ENCODE assay signal across 8 cellular contexts in genomic region chr5:79990205-79990597, GRCh38. TPM values are rescaled to one million over a fixed set of nuclear protein-coding genes. Genes with fewer than 3 reads are reported as not detected.
DNase-seq lines count a peak whose midpoint lies in the region; ATAC-seq and TF ChIP-seq lines count a peak whose summit lies in the region.

No MANE protein-coding gene starts in this region.

- H3K9me3 ChIP-seq in Karpas-422 (ENCODE audit: low read length): no peaks in the 10 kb centered on the region
- H3K9me3 ChIP-seq in effector memory CD4-positive, alpha-beta T cell (ENCODE audit: control insufficient read depth, low read length): no peaks in the 10 kb centered on the region
- H3K9me3 ChIP-seq in osteoblast (ENCODE audit: low read depth, low read length): no peaks in the 10 kb centered on the region

- no peak for TF ChIP-seq CTCF in GM10266 (IDR thresholded peaks at IDR 0.05; ENCODE audit: control insufficient read depth, insufficient read depth, low read depth, missing control alignments)
- TF ChIP-seq CTCF in osteoblast (IDR thresholded peaks at IDR 0.05; ENCODE audit: extremely low read depth, low read depth, low read length): no peak

- ATAC-seq in GM21528 (IDR thresholded peaks at IDR 0.05; ENCODE audit: low FRiP score, unreplicated experiment): peak; percentile 35

- H3K4me2 ChIP-seq in Karpas-422 (ENCODE audit: low read depth, low read length, poor library complexity, severe bottlenecking) (peak overlapping the region; percentile 86), osteoblast (ENCODE audit: insufficient read depth, low read length) (peak overlapping the region; percentile 95)

- peaks cover 12% of the 10 kb centered on the region; the same call in 1 of the 2 replicates for H3K36me3 ChIP-seq in Karpas-422 (ENCODE audit: insufficient read depth, low read length)
- peaks cover 20% of the 10 kb centered on the region for H3K36me3 ChIP-seq in effector memory CD4-positive, alpha-beta T cell (ENCODE audit: control insufficient read depth, insufficient read depth, low read length)
- peaks cover 24% of the 10 kb centered on the region for H3K36me3 ChIP-seq in osteoblast (ENCODE audit: insufficient read depth, low read length)

- no peaks in the 10 kb centered on the region for H3K9me2 ChIP-seq in Karpas-422 (replicated peaks; ENCODE audit: insufficient read depth, low read length)

- H2AFZ ChIP-seq in Karpas-422 (ENCODE audit: low read length) (no peak overlapping the region), osteoblast (ENCODE audit: low read length) (peak overlapping the region; percentile 92)

- H3K27me3 ChIP-seq in Karpas-422 (ENCODE audit: low read length): no peaks in the 10 kb centered on the region
- no peaks in the 10 kb centered on the region for H3K27me3 ChIP-seq in effector memory CD4-positive, alpha-beta T cell (replicated peaks; ENCODE audit: control insufficient read depth, insufficient read depth, low read length, poor library complexity, severe bottlenecking)
- no peaks in the 10 kb centered on the region for H3K27me3 ChIP-seq in osteoblast (ENCODE audit: insufficient read depth, low read length)

- peaks cover 26% of the 10 kb centered on the region for H3K79me2 ChIP-seq in Karpas-422 (ENCODE audit: low read length)
- peaks cover 9% of the 10 kb centered on the region for H3K79me2 ChIP-seq in osteoblast (ENCODE audit: insufficient read depth, low read length)

- peak overlapping the region; percentile 92 for H3K4me3 ChIP-seq in Karpas-422 (ENCODE audit: low read length)
- peak overlapping the region; percentile 89 for H3K4me3 ChIP-seq in effector memory CD4-positive, alpha-beta T cell (ENCODE audit: insufficient read depth, low read depth, low read length, poor library complexity, severe bottlenecking)
- H3K4me3 ChIP-seq in osteoblast (ENCODE audit: insufficient read depth, low read length): peak overlapping the region; percentile 98

- H3K4me1 ChIP-seq in Karpas-422 (ENCODE audit: low read length) (peaks cover 28% of the 10 kb centered on the region), osteoblast (ENCODE audit: insufficient read depth, low read length) (peaks cover 23% of the 10 kb centered on the region)
- peaks cover 6% of the 10 kb centered on the region for H3K4me1 ChIP-seq in effector memory CD4-positive, alpha-beta T cell (ENCODE audit: control insufficient read depth, insufficient read depth, low read length, poor library complexity, severe bottlenecking)

- peak; percentile 39 for DNase-seq in GM10266 (ENCODE audit: extremely low spot score)
- peak; percentile 47 for DNase-seq in Karpas-422
- DNase-seq in effector memory CD4-positive, alpha-beta T cell: no peak
- DNase-seq in osteoblast (ENCODE audit: insufficient read length, low spot score, missing footprints): no peak
- no peak for DNase-seq in stimulated activated CD8-positive, alpha-beta memory T cell treated with anti-CD3 and anti-CD28 coated beads, Interleukin-4, amount 100 ng/mL, for 48 hours
- DNase-seq in NCI-H2171 treated with DMSO at 0.1 percent for 48 hours (lab: John Stamatoyannopoulos, UW): no peak
- DNase-seq in SW 1271 (lab: John Stamatoyannopoulos, UW): no peak

- peak overlapping the region; percentile 90 for H3K9ac ChIP-seq in Karpas-422 (ENCODE audit: low read length)

- no peaks in the 10 kb centered on the region for H4K20me1 ChIP-seq in Karpas-422 (ENCODE audit: insufficient read depth, low read depth, low read length)
- no peaks in the 10 kb centered on the region for H4K20me1 ChIP-seq in osteoblast (ENCODE audit: insufficient read depth, low read length)

- H3K27ac ChIP-seq in Karpas-422 (ENCODE audit: low read length) (peak overlapping the region; percentile 83), osteoblast (ENCODE audit: low read depth, low read length) (peak overlapping the region; percentile 71)
- peak overlapping the region; percentile 74 for H3K27ac ChIP-seq in effector memory CD4-positive, alpha-beta T cell (ENCODE audit: insufficient read depth, low read length, poor library complexity, severe bottlenecking)

RNA-seq across cellular contexts. Expression of gene MTX3, which starts 0.9 kb away (rescaled TPM):
- 9.5 and 19.3 TPM in 2 replicates for total RNA-seq in Karpas-422 (2014; rRNA removed; shearing (Covaris generic); ENCODE audit: low replicate concordance)
- 17.7 and 18.9 TPM in 2 replicates for total RNA-seq in osteoblast

RNA-seq across cellular contexts. Expression of gene THBS4, which starts 44.9 kb away (rescaled TPM):
- total RNA-seq in Karpas-422 (2014; rRNA removed; shearing (Covaris generic); ENCODE audit: low replicate concordance): 2.0 and 3.9 TPM in 2 replicates
- 0.29 and 0.36 TPM in 2 replicates for total RNA-seq in osteoblast

Comparison
In these comparisons a context has a peak if more than half of its experiments do, and no peak if none do; other contexts are left out.
1. DNase-seq: peak in GM10266 (single experiment) and Karpas-422 (single experiment); none in effector memory CD4-positive, alpha-beta T cell (0 of 3), osteoblast (single experiment), stimulated activated CD8-positive, alpha-beta memory T cell treated with anti-CD3 and anti-CD28 coated beads, Interleukin-4, amount 100 ng/mL, for 48 hours (single experiment), NCI-H2171 treated with DMSO at 0.1 percent for 48 hours (single experiment) and SW 1271 (0 of 2).
2. Peak in every context shown above with its lines, with median percentiles within 50 percentile points of each other: H3K27ac ChIP-seq and H3K4me3 ChIP-seq.